In the genomic region with DNA sequence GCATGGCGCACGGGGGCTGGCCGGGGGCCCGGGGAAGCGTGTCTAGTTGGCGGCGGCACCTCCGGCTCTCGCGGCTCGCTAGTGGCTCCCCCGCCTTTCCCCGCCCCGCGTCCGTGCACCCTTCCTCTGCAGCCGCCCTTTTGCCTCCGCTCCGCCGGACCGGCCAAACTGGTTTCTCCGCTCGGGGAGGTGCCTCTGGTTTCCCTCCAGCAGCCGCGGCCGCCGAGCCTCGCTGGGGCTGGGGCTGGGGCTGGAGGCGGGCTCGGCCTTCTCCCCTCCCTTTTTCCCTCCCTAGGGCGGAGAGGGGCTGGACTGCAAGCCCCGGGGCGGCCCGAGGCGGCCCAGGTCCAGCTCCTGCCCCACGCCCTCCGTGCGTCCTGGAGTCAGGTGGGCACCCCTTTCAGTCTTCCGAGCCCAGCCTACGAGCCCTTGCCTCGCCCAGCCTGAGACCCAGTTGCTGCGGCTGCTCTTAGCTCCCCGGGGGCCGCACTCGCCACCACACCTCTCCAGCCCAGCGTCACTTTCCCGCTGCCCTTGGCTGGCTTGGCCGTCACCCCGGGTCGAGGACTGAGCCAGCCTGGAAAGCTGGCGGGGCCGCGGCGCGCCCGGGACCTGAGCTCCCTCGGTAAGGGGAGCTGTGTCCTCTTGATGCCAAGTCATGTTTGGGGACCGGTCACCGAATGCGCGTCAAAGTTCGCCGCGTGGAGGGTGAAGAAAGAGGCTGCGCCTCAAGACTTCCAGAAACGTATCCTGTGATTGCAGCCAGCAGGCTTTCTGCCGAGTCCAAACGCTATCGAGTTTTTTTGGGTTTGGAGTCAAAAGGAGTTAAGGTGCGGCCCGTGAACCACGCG, we compare ENCODE assay signal across 1 cellular context.
TF ChIP-seq lines count a peak whose summit lies in the region.

A gene (minus strand): TSS at position 197 of the 851 bp plus-strand sequence. CDS start 71,508 bp downstream, outside the sequence.

TF ChIP-seq in HepG2, 621 proteins besides CTCF, POLR2A, EP300 and RAD21 (continued from another document and continues in another):
- TF ChIP-seq, protein P1, sequence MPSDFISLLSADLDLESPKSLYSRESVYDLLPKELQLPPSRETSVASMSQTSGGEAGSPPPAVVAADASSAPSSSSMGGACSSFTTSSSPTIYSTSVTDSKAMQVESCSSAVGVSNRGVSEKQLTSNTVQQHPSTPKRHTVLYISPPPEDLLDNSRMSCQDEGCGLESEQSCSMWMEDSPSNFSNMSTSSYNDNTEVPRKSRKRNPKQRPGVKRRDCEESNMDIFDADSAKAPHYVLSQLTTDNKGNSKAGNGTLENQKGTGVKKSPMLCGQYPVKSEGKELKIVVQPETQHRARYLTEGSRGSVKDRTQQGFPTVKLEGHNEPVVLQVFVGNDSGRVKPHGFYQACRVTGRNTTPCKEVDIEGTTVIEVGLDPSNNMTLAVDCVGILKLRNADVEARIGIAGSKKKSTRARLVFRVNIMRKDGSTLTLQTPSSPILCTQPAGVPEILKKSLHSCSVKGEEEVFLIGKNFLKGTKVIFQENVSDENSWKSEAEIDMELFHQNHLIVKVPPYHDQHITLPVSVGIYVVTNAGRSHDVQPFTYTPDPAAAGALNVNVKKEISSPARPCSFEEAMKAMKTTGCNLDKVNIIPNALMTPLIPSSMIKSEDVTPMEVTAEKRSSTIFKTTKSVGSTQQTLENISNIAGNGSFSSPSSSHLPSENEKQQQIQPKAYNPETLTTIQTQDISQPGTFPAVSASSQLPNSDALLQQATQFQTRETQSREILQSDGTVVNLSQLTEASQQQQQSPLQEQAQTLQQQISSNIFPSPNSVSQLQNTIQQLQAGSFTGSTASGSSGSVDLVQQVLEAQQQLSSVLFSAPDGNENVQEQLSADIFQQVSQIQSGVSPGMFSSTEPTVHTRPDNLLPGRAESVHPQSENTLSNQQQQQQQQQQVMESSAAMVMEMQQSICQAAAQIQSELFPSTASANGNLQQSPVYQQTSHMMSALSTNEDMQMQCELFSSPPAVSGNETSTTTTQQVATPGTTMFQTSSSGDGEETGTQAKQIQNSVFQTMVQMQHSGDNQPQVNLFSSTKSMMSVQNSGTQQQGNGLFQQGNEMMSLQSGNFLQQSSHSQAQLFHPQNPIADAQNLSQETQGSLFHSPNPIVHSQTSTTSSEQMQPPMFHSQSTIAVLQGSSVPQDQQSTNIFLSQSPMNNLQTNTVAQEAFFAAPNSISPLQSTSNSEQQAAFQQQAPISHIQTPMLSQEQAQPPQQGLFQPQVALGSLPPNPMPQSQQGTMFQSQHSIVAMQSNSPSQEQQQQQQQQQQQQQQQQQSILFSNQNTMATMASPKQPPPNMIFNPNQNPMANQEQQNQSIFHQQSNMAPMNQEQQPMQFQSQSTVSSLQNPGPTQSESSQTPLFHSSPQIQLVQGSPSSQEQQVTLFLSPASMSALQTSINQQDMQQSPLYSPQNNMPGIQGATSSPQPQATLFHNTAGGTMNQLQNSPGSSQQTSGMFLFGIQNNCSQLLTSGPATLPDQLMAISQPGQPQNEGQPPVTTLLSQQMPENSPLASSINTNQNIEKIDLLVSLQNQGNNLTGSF (CRISPR knock-in tag; IDR thresholded peaks at IDR 0.05), result no peak
- TF ChIP-seq ASH2L (IDR thresholded peaks at IDR 0.05; ENCODE audit: insufficient read length, low read depth, low read length) (peak; percentile 36), HDAC1 (CRISPR knock-in tag; IDR thresholded peaks at IDR 0.05) (peak; percentile 66), SRY (CRISPR knock-in tag; IDR thresholded peaks at IDR 0.05) (peak; percentile 28; the same call in 1 of the 2 replicates), WIZ (CRISPR knock-in tag; IDR thresholded peaks at IDR 0.05) (no peak), HHEX (CRISPR knock-in tag; IDR thresholded peaks at IDR 0.05) (no peak), ZNF839 (CRISPR knock-in tag; IDR thresholded peaks at IDR 0.05; ENCODE audit: borderline replicate concordance) (no peak), NCOR1 (IDR thresholded peaks at IDR 0.05; ENCODE audit: borderline replicate concordance, low read length) (no peak), ZNF782 (CRISPR knock-in tag; IDR thresholded peaks at IDR 0.05; ENCODE audit: borderline replicate concordance) (0 out of 2 replicates have a peak, but pooled peaks have one; percentile 45), HNRNPLL (IDR thresholded peaks at IDR 0.05; ENCODE audit: low read depth, low read length, poor library complexity, severe bottlenecking) (peak; percentile 79), MYC (CRISPR knock-in tag; IDR thresholded peaks at IDR 0.05; ENCODE audit: borderline replicate concordance) (0 out of 2 replicates have a peak, but pooled peaks have one; percentile 34), ZNF484 (CRISPR knock-in tag; IDR thresholded peaks at IDR 0.05; ENCODE audit: borderline replicate concordance, low read depth) (no peak), ZNF790 (CRISPR knock-in tag; IDR thresholded peaks at IDR 0.05; ENCODE audit: borderline replicate concordance) (no peak; the same call in 1 of the 2 replicates), LCORL (IDR thresholded peaks at IDR 0.05) (no peak), LCORL (CRISPR knock-in tag; IDR thresholded peaks at IDR 0.05) (no peak), MIXL1 (CRISPR knock-in tag; IDR thresholded peaks at IDR 0.05) (no peak), AHR (CRISPR knock-in tag; IDR thresholded peaks at IDR 0.05) (0 out of 2 replicates have a peak, but pooled peaks have one; percentile 43), ZNF773 (CRISPR knock-in tag; IDR thresholded peaks at IDR 0.05; ENCODE audit: borderline replicate concordance) (no peak), ZNF24 (IDR thresholded peaks at IDR 0.05) (no peak), SMAD3 (CRISPR knock-in tag; IDR thresholded peaks at IDR 0.05) (no peak), ETV5 (CRISPR knock-in tag; IDR thresholded peaks at IDR 0.05; ENCODE audit: borderline replicate concordance) (0 out of 2 replicates have a peak, but pooled peaks have one; percentile 1), PHF20 (CRISPR knock-in tag; IDR thresholded peaks at IDR 0.05) (no peak; the same call in 1 of the 2 replicates), ZNF232 (CRISPR knock-in tag; IDR thresholded peaks at IDR 0.05; ENCODE audit: borderline replicate concordance) (no peak), SP2 (CRISPR knock-in tag; IDR thresholded peaks at IDR 0.05) (no peak), TEAD2 (CRISPR knock-in tag; IDR thresholded peaks at IDR 0.05) (no peak), ZNF383 (CRISPR knock-in tag; IDR thresholded peaks at IDR 0.05; ENCODE audit: borderline replicate concordance) (no peak), GPN1 (CRISPR knock-in tag; IDR thresholded peaks at IDR 0.05; ENCODE audit: borderline replicate concordance) (no peak), THYN1 (CRISPR knock-in tag; IDR thresholded peaks at IDR 0.05; ENCODE audit: borderline replicate concordance, low read depth) (no peak), CBFB (CRISPR knock-in tag; IDR thresholded peaks at IDR 0.05) (0 out of 2 replicates have a peak, but pooled peaks have one; percentile 2), ZNF17 (CRISPR knock-in tag; IDR thresholded peaks at IDR 0.05) (no peak)
- TF ChIP-seq, protein P2, sequence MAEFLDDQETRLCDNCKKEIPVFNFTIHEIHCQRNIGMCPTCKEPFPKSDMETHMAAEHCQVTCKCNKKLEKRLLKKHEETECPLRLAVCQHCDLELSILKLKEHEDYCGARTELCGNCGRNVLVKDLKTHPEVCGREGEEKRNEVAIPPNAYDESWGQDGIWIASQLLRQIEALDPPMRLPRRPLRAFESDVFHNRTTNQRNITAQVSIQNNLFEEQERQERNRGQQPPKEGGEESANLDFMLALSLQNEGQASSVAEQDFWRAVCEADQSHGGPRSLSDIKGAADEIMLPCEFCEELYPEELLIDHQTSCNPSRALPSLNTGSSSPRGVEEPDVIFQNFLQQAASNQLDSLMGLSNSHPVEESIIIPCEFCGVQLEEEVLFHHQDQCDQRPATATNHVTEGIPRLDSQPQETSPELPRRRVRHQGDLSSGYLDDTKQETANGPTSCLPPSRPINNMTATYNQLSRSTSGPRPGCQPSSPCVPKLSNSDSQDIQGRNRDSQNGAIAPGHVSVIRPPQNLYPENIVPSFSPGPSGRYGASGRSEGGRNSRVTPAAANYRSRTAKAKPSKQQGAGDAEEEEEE (CRISPR knock-in tag; IDR thresholded peaks at IDR 0.05; ENCODE audit: borderline replicate concordance), result no peak
- TF ChIP-seq, protein P3, sequence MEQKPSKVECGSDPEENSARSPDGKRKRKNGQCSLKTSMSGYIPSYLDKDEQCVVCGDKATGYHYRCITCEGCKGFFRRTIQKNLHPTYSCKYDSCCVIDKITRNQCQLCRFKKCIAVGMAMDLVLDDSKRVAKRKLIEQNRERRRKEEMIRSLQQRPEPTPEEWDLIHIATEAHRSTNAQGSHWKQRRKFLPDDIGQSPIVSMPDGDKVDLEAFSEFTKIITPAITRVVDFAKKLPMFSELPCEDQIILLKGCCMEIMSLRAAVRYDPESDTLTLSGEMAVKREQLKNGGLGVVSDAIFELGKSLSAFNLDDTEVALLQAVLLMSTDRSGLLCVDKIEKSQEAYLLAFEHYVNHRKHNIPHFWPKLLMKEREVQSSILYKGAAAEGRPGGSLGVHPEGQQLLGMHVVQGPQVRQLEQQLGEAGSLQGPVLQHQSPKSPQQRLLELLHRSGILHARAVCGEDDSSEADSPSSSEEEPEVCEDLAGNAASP (CRISPR knock-in tag; IDR thresholded peaks at IDR 0.05; ENCODE audit: borderline replicate concordance), result no peak
- TF ChIP-seq, protein P4, sequence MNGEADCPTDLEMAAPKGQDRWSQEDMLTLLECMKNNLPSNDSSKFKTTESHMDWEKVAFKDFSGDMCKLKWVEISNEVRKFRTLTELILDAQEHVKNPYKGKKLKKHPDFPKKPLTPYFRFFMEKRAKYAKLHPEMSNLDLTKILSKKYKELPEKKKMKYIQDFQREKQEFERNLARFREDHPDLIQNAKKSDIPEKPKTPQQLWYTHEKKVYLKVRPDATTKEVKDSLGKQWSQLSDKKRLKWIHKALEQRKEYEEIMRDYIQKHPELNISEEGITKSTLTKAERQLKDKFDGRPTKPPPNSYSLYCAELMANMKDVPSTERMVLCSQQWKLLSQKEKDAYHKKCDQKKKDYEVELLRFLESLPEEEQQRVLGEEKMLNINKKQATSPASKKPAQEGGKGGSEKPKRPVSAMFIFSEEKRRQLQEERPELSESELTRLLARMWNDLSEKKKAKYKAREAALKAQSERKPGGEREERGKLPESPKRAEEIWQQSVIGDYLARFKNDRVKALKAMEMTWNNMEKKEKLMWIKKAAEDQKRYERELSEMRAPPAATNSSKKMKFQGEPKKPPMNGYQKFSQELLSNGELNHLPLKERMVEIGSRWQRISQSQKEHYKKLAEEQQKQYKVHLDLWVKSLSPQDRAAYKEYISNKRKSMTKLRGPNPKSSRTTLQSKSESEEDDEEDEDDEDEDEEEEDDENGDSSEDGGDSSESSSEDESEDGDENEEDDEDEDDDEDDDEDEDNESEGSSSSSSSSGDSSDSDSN (CRISPR knock-in tag; IDR thresholded peaks at IDR 0.05), result peak; percentile 78
- TF ChIP-seq, protein P5, sequence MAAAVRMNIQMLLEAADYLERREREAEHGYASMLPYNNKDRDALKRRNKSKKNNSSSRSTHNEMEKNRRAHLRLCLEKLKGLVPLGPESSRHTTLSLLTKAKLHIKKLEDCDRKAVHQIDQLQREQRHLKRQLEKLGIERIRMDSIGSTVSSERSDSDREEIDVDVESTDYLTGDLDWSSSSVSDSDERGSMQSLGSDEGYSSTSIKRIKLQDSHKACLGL (CRISPR knock-in tag; IDR thresholded peaks at IDR 0.05), result no peak
- TF ChIP-seq, protein P6, sequence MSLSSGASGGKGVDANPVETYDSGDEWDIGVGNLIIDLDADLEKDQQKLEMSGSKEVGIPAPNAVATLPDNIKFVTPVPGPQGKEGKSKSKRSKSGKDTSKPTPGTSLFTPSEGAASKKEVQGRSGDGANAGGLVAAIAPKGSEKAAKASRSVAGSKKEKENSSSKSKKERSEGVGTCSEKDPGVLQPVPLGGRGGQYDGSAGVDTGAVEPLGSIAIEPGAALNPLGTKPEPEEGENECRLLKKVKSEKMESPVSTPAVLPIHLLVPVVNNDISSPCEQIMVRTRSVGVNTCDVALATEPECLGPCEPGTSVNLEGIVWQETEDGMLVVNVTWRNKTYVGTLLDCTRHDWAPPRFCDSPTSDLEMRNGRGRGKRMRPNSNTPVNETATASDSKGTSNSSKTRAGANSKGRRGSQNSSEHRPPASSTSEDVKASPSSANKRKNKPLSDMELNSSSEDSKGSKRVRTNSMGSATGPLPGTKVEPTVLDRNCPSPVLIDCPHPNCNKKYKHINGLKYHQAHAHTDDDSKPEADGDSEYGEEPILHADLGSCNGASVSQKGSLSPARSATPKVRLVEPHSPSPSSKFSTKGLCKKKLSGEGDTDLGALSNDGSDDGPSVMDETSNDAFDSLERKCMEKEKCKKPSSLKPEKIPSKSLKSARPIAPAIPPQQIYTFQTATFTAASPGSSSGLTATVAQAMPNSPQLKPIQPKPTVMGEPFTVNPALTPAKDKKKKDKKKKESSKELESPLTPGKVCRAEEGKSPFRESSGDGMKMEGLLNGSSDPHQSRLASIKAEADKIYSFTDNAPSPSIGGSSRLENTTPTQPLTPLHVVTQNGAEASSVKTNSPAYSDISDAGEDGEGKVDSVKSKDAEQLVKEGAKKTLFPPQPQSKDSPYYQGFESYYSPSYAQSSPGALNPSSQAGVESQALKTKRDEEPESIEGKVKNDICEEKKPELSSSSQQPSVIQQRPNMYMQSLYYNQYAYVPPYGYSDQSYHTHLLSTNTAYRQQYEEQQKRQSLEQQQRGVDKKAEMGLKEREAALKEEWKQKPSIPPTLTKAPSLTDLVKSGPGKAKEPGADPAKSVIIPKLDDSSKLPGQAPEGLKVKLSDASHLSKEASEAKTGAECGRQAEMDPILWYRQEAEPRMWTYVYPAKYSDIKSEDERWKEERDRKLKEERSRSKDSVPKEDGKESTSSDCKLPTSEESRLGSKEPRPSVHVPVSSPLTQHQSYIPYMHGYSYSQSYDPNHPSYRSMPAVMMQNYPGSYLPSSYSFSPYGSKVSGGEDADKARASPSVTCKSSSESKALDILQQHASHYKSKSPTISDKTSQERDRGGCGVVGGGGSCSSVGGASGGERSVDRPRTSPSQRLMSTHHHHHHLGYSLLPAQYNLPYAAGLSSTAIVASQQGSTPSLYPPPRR (CRISPR knock-in tag; IDR thresholded peaks at IDR 0.05; ENCODE audit: borderline replicate concordance), result peak; percentile 52; the same call in 1 of the 2 replicates
- TF ChIP-seq, protein P7, sequence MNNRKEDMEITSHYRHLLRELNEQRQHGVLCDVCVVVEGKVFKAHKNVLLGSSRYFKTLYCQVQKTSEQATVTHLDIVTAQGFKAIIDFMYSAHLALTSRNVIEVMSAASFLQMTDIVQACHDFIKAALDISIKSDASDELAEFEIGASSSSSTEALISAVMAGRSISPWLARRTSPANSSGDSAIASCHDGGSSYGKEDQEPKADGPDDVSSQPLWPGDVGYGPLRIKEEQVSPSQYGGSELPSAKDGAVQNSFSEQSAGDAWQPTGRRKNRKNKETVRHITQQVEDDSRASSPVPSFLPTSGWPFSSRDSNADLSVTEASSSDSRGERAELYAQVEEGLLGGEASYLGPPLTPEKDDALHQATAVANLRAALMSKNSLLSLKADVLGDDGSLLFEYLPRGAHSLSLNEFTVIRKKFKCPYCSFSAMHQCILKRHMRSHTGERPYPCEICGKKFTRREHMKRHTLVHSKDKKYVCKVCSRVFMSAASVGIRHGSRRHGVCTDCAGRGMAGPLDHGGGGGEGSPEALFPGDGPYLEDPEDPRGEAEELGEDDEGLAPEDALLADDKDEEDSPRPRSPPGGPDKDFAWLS (CRISPR knock-in tag; IDR thresholded peaks at IDR 0.05; ENCODE audit: borderline replicate concordance), result no peak
- TF ChIP-seq, protein P8, sequence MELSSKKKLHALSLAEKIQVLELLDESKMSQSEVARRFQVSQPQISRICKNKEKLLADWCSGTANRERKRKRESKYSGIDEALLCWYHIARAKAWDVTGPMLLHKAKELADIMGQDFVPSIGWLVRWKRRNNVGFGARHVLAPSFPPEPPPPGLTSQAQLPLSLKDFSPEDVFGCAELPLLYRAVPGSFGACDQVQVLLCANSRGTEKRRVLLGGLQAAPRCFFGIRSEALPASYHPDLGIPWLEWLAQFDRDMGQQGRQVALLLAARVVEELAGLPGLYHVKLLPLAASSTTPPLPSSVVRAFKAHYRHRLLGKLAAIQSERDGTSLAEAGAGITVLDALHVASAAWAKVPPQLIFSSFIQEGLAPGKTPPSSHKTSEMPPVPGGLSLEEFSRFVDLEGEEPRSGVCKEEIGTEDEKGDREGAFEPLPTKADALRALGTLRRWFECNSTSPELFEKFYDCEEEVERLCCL (CRISPR knock-in tag; IDR thresholded peaks at IDR 0.05; ENCODE audit: borderline replicate concordance), result 0 out of 2 replicates have a peak, but pooled peaks have one; percentile 35
